Comparison of ENCODE assay signal across 1 cellular context in the genomic region with DNA sequence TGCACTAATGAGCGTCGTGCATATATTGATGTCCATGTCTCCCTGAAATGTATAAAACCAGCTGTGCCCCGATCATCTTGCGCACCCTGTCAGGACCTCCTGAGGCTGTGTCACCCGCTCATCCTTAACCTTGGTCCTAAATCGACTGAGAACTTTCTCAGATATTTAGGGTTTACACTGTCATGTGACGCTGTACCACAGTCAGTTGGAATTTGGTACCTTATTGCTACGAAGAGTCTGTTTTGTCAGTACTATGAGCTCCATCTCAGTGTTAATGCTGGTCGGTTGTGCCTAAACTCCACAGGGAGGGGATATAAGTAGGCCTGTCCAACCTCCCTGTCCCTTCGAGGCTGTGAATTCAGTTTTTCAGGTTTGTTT.
TF ChIP-seq lines count a peak whose summit lies in the region.

No MANE protein-coding gene starts in this region.

TF ChIP-seq in K562, 482 proteins besides CTCF, POLR2A, EP300 and RAD21:
- peak; percentile 64 for TF ChIP-seq TFE3 (CRISPR knock-in tag; IDR thresholded peaks at IDR 0.05)
- TF ChIP-seq ZNF347 (CRISPR knock-in tag; IDR thresholded peaks at IDR 0.05; ENCODE audit: low read depth), result no peak
- TF ChIP-seq TOE1 (IDR thresholded peaks at IDR 0.05; ENCODE audit: borderline replicate concordance), result 0 out of 2 replicates have a peak, but pooled peaks have one; percentile 15
- TF ChIP-seq TOE1 (CRISPR knock-in tag; IDR thresholded peaks at IDR 0.05; ENCODE audit: borderline replicate concordance, low read depth), result no peak
